In the genomic region with DNA sequence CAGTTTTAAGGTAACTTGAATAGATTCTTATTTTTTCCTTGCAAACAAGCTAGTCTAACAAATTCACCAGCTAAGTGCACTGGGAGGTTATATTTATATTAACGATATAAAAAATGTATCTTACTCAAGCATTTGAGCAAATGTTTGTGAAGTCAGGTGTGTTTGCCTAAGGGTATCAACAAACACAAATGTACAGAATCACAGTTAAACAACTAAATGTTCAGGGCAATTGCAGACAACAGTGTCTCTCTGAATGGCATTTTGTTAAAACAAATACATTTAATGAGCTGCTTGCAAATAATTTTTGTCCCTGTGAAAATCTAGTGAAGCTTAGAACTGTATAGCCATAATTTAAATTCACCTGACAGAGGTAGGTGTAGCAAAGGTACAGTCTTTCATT, we compare ENCODE assay signal across 29 cellular contexts. TPM values are rescaled to one million over a fixed set of nuclear protein-coding genes. Genes with fewer than 3 reads are reported as not detected.
"Had no signal": no experiment of that assay in that cellular context is flagged by ENCODE, and none has a peak within 500 bp of the region (broad histone marks: within the 10 kb centered on the region; RNA-seq: fewer than 3 reads in every experiment).

No MANE protein-coding gene starts in this region.

- H3K9me3 Mint-ChIP-seq: activated CD4-positive, alpha-beta T cell treated with anti-CD3 and anti-CD28 coated beads, Interleukin-2, amount 10 ng/mL, durations not matched to agents 24 days and 14 days; activated CD8-positive, alpha-beta T cell treated with anti-CD3 and anti-CD28 coated beads for 36 hours; activated naive CD8-positive, alpha-beta T cell treated with anti-CD3 and anti-CD28 coated beads for 36 hours had no signal

- H3K36me3 Mint-ChIP-seq: activated naive CD8-positive, alpha-beta T cell treated with anti-CD3 and anti-CD28 coated beads for 36 hours; IgD-negative memory B cell had no signal

- H3K9me3 ChIP-seq: MG63 had no signal

- H3K4me1 Mint-ChIP-seq: activated CD4-positive, alpha-beta T cell treated with anti-CD3 and anti-CD28 coated beads, Interleukin-2, amount 10 ng/mL, durations not matched to agents 24 days and 14 days; activated naive CD8-positive, alpha-beta T cell treated with anti-CD3 and anti-CD28 coated beads for 36 hours; activated T-helper 17 cell treated with anti-CD3 and anti-CD28 coated beads, Interleukin-2, amount 50 U/mL, for 72 hours; IgD-negative memory B cell had no signal

- H3K4me3 ChIP-seq: MG63 had no signal

- H3K27ac ChIP-seq: brain microvascular endothelial cell had no signal

- H3K27ac Mint-ChIP-seq: activated CD4-positive, alpha-beta T cell treated with anti-CD3 and anti-CD28 coated beads, Interleukin-2, amount 10 ng/mL, durations not matched to agents 24 days and 14 days; activated CD8-positive, alpha-beta T cell treated with anti-CD3 and anti-CD28 coated beads for 36 hours; activated naive CD8-positive, alpha-beta T cell treated with anti-CD3 and anti-CD28 coated beads for 36 hours; activated T-cell treated with anti-CD3 and anti-CD28 coated beads, Interleukin-2, amount 50 U/mL, for 72 hours; activated T-helper 17 cell treated with anti-CD3 and anti-CD28 coated beads, Interleukin-2, amount 50 U/mL, for 72 hours; IgD-negative memory B cell had no signal

- H3K27me3 Mint-ChIP-seq: activated CD4-positive, alpha-beta T cell treated with anti-CD3 and anti-CD28 coated beads, Interleukin-2, amount 10 ng/mL, durations not matched to agents 24 days and 14 days; activated naive CD8-positive, alpha-beta T cell treated with anti-CD3 and anti-CD28 coated beads for 36 hours; activated T-helper 17 cell treated with anti-CD3 and anti-CD28 coated beads, Interleukin-2, amount 50 U/mL, for 72 hours; IgD-negative memory B cell had no signal

- H3K36me3 ChIP-seq: brain microvascular endothelial cell, MG63 had no signal

- DNase-seq: activated CD4-positive, alpha-beta T cell treated with anti-CD3 and anti-CD28 coated beads, Interleukin-2, amount 10 ng/mL, durations not matched to agents 24 days and 14 days; activated CD4-positive, alpha-beta T cell treated with anti-CD3 and anti-CD28 coated beads, Interleukin-2, amount 50 U/mL, for 4 hours; activated CD8-positive, alpha-beta T cell treated with anti-CD3 and anti-CD28 coated beads for 36 hours; activated effector memory CD4-positive, alpha-beta T cell treated with anti-CD3 and anti-CD28 coated beads, Interleukin-2, amount 50 U/mL, for 16 hours; activated naive CD4-positive, alpha-beta T cell; activated naive CD4-positive, alpha-beta T cell treated with anti-CD3 and anti-CD28 coated beads, Interleukin-2, amount 50 U/mL, for 16 hours; activated naive CD8-positive, alpha-beta T cell treated with anti-CD3 and anti-CD28 coated beads for 36 hours; activated T-cell treated with anti-CD3 and anti-CD28 coated beads, Interleukin-2, amount 50 U/mL, for 1 hour; activated T-cell treated with anti-CD3 and anti-CD28 coated beads, Interleukin-2, amount 50 U/mL, for 72 hours; amniotic stem cell; aorta; brain microvascular endothelial cell; central memory CD4-positive, alpha-beta T cell; Karpas-422; KBM-7; MG63; NCI-H1048; NCI-H1105 treated with DMSO at 0.1 percent for 48 hours; NCI-H187 treated with DMSO at 0.1 percent for 48 hours; NCI-H345; OCI-M1; Right ventricle myocardium superior; SW 1271; T-helper 1 cell; T-helper 2 cell; T-helper 9 cell had no signal

- H3K4me3 Mint-ChIP-seq: activated CD4-positive, alpha-beta T cell treated with anti-CD3 and anti-CD28 coated beads, Interleukin-2, amount 10 ng/mL, durations not matched to agents 24 days and 14 days; activated CD8-positive, alpha-beta T cell treated with anti-CD3 and anti-CD28 coated beads for 36 hours; activated naive CD8-positive, alpha-beta T cell treated with anti-CD3 and anti-CD28 coated beads for 36 hours; activated T-cell treated with anti-CD3 and anti-CD28 coated beads, Interleukin-2, amount 50 U/mL, for 72 hours; activated T-helper 17 cell treated with anti-CD3 and anti-CD28 coated beads, Interleukin-2, amount 50 U/mL, for 72 hours; IgD-negative memory B cell had no signal

RNA-seq across cellular contexts. Expression of a gene that starts 28.2 kb away (rescaled TPM):
- total RNA-seq: activated CD4-positive, alpha-beta T cell treated with anti-CD3 and anti-CD28 coated beads, Interleukin-2, amount 10 ng/mL, durations not matched to agents 24 days and 14 days; activated CD8-positive, alpha-beta memory T cell treated with anti-CD3 and anti-CD28 coated beads for 36 hours; activated CD8-positive, alpha-beta T cell treated with anti-CD3 and anti-CD28 coated beads for 36 hours; activated naive CD8-positive, alpha-beta T cell treated with anti-CD3 and anti-CD28 coated beads for 36 hours; activated T-cell treated with anti-CD3 and anti-CD28 coated beads, Interleukin-2, amount 50 U/mL, for 72 hours; activated T-helper 17 cell treated with anti-CD3 and anti-CD28 coated beads, Interleukin-2, amount 50 U/mL, for 72 hours had no signal
